19 cellular contexts compared by ENCODE assay signal in the genomic region with DNA sequence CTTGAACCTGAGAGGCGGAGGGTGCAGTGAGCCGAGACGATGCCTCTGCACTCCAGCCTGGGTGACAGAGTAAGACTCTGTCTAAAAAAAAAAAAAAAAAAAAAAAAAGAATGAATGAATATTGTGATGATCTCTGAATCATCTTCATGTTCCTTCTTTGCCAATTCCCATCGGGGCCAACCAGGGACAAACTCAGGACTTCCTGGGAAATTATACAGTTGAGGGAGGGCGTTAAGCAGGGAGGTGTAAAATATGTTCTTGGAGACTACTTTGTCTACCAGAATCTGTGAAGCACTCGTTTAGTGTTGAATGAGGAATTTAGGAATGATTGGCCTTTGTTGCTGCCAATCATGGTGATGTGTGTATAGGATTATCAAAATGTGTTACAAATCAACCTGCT.
"Had no signal": no experiment of that assay in that cellular context is flagged by ENCODE, and none has a peak within 500 bp of the region (broad histone marks: within the 10 kb centered on the region; RNA-seq: fewer than 3 reads in every experiment).

No MANE protein-coding gene starts in this region.

- H3K27ac ChIP-seq: Peyer's patch, RWPE1, SJCRH30 had no signal

- H3K4me1 ChIP-seq: Peyer's patch, SJCRH30 had no signal

- H3K9me3 ChIP-seq: Peyer's patch, SJCRH30 had no signal

- DNase-seq: activated CD4-positive, alpha-beta T cell treated with anti-CD3 and anti-CD28 coated beads for 4 hours; activated CD8-positive, alpha-beta memory T cell treated with anti-CD3 and anti-CD28 coated beads, Interleukin-2, amount 50 U/mL, for 4 hours; activated CD8-positive, alpha-beta T cell treated with anti-CD3 and anti-CD28 coated beads for 36 hours; activated naive CD4-positive, alpha-beta T cell treated with anti-CD3 and anti-CD28 coated beads, Interleukin-2, amount 50 U/mL, for 16 hours; activated naive CD8-positive, alpha-beta T cell treated with anti-CD3 and anti-CD28 coated beads, Interleukin-2, amount 10 ng/mL, durations not matched to agents 7 days and 5 days; aorta; Karpas-422; NCI-H1048; NCI-H146; NCI-H187 treated with DMSO at 0.1 percent for 48 hours; NCI-H2081 treated with DMSO at 0.1 percent for 48 hours; NCI-H2227 treated with DMSO at 0.1 percent for 48 hours; NCI-H526; NCI-H82; Peyer's patch; Right ventricle myocardium superior; SJCRH30 had no signal

- H3K36me3 ChIP-seq: Peyer's patch, SJCRH30 had no signal

- H3K4me3 ChIP-seq: Peyer's patch, SJCRH30 had no signal

- ATAC-seq: activated CD4-positive, CD25-positive, alpha-beta regulatory T cell treated with anti-CD3 and anti-CD28 coated beads, Interleukin-2, amount 50 U/mL, for 24 hours; activated CD8-positive, alpha-beta T cell treated with anti-CD3 and anti-CD28 coated beads for 36 hours had no signal

- H3K27me3 ChIP-seq: Peyer's patch, SJCRH30 had no signal
